Comparison of ENCODE assay signal across 26 cellular contexts in genomic region chr2:241070361-241070760, GRCh38.
"Had no signal": no experiment of that assay in that cellular context is flagged by ENCODE, and none has a peak within 500 bp of the region (broad histone marks: within the 10 kb centered on the region; RNA-seq: fewer than 3 reads in every experiment).

No MANE protein-coding gene starts in this region.

- H3K4me3 ChIP-seq: ascending aorta, esophagus muscularis mucosa, heart left ventricle, ovary, right lobe of liver, skin epidermis, thoracic aorta, upper lobe of left lung, vagina had no signal

- H3K4me1 ChIP-seq: ascending aorta, esophagus muscularis mucosa, foreskin keratinocyte, heart left ventricle, right lobe of liver, upper lobe of left lung, vagina had no signal

- H3K36me3 ChIP-seq: ovary had no signal

- H3K9me3 ChIP-seq: ascending aorta, esophagus muscularis mucosa, heart left ventricle, ovary, right lobe of liver, thoracic aorta, upper lobe of left lung, vagina had no signal

- ATAC-seq: activated CD8-positive, alpha-beta memory T cell treated with anti-CD3 and anti-CD28 coated beads, Interleukin-2, amount 10 ng/mL, durations not matched to agents 7 days and 5 days; activated CD8-positive, alpha-beta T cell treated with anti-CD3 and anti-CD28 coated beads for 36 hours; activated T-cell treated with anti-CD3 and anti-CD28 coated beads, Interleukin-2, amount 50 U/mL, for 72 hours; foreskin keratinocyte; heart left ventricle; natural killer cell; right lobe of liver; stimulated activated effector memory CD8-positive, alpha-beta T cell treated with anti-CD3 and anti-CD28 coated beads, Interleukin-12 subunit alpha, Interleukin-12 subunit beta, amount 100 ng/mL, for 72 hours had no signal

- DNase-seq: activated CD4-positive, alpha-beta T cell treated with anti-CD3 and anti-CD28 coated beads, Interleukin-2, amount 10 ng/mL, durations not matched to agents 24 days and 14 days; activated CD4-positive, CD25-positive, alpha-beta regulatory T cell treated with anti-CD3 and anti-CD28 coated beads, Interleukin-2, amount 50 U/mL, for 72 hours; activated CD8-positive, alpha-beta T cell treated with anti-CD3 and anti-CD28 coated beads for 36 hours; activated effector memory CD4-positive, alpha-beta T cell treated with Interleukin-2 at 50 U/mL for 16 hours; activated naive CD4-positive, alpha-beta T cell treated with Interleukin-2 at 50 U/mL for 16 hours; activated naive CD8-positive, alpha-beta T cell treated with anti-CD3 and anti-CD28 coated beads, Interleukin-2, amount 10 ng/mL, durations not matched to agents 7 days and 5 days; activated T-cell treated with anti-CD3 and anti-CD28 coated beads for 4 hours; activated T-cell treated with anti-CD3 and anti-CD28 coated beads, Interleukin-2, amount 50 U/mL, for 72 hours; caudate nucleus; foreskin keratinocyte; mesenchymal stem cell; natural killer cell; right lobe of liver; stimulated activated CD4-positive, alpha-beta T cell treated with anti-CD3 and anti-CD28 coated beads, Interleukin-12 subunit alpha, Interleukin-12 subunit beta, amount 100 ng/mL, for 4 hours; stimulated activated CD4-positive, alpha-beta T cell treated with anti-CD3 and anti-CD28 coated beads, Interleukin-4, amount 100 ng/mL, for 1 hour; T-helper 2 cell had no signal

- H3K27ac ChIP-seq: ascending aorta, esophagus muscularis mucosa, foreskin keratinocyte, heart left ventricle, ovary, right lobe of liver, skin epidermis, thoracic aorta, upper lobe of left lung, vagina had no signal

- H3K27me3 ChIP-seq: ascending aorta, heart left ventricle, ovary, right lobe of liver, upper lobe of left lung, vagina had no signal
